In genomic region chr12:42056130-42056529, GRCh38 we compare ENCODE assay signal across 12 cellular contexts.
DNase-seq lines count a peak whose midpoint lies in the region; ATAC-seq and TF ChIP-seq lines count a peak whose summit lies in the region.
"Had no signal": no experiment of that assay in that cellular context is flagged by ENCODE, and none has a peak within 500 bp of the region (broad histone marks: within the 10 kb centered on the region; RNA-seq: fewer than 3 reads in every experiment).

No MANE protein-coding gene starts in this region.

- no peak for TF ChIP-seq CTCF in GM10266 (IDR thresholded peaks at IDR 0.05; ENCODE audit: control insufficient read depth, insufficient read depth, low read depth, missing control alignments)
- no peak for TF ChIP-seq CTCF in RWPE1 (conservative IDR thresholded peaks at IDR 0.05; ENCODE audit: low read depth)

- peaks cover 2% of the 10 kb centered on the region for H3K36me3 Mint-ChIP-seq in T-helper 17 cell (ENCODE audit: low read depth)

- POLR2A ChIA-PET in RWPE1 (lab: Yijun Ruan, JAX; ENCODE audit: low non-redundant PET) = no interaction called here

- DNase-seq in GM10266 (ENCODE audit: extremely low spot score) (peak; percentile 14), T-helper 17 cell (no peak), EL (no peak), NCI-H1417 (lab: John Stamatoyannopoulos, UW) (no peak), RWPE1 (ENCODE audit: low spot score) (no peak)
- DNase-seq: heart left ventricle, SHP77 treated with DMSO at 0.1 percent for 48 hours had no signal

- peaks cover 38% of the 10 kb centered on the region for H3K27me3 Mint-ChIP-seq in T-helper 17 cell

- no peaks in the 10 kb centered on the region for H3K9me3 ChIP-seq in T-helper 17 cell (ENCODE audit: control insufficient read depth, low read length, poor library complexity, severe bottlenecking)

- no peak overlapping the region for H3K27ac Mint-ChIP-seq in T-helper 17 cell

- CTCF ChIA-PET in RWPE1 (lab: Yijun Ruan, JAX) = no interaction called here

- H3K4me1 Mint-ChIP-seq in T-helper 17 cell = peaks cover 4% of the 10 kb centered on the region
- H3K4me1 Mint-ChIP-seq: neural crest cell had no signal

- H3K27ac ChIP-seq in RWPE1 = no peak overlapping the region
- H3K27ac ChIP-seq: cardiac muscle cell, heart left ventricle had no signal

- H3K4me3 Mint-ChIP-seq in T-helper 17 cell = no peak overlapping the region
- H3K4me3 Mint-ChIP-seq: neural crest cell had no signal

- ATAC-seq in GM21360 (IDR thresholded peaks at IDR 0.05; ENCODE audit: unreplicated experiment) (peak; percentile 96), HG03108 (IDR thresholded peaks at IDR 0.05; ENCODE audit: unreplicated experiment) (peak; percentile 80), T-helper 17 cell (peak; percentile 54)
- no peak for ATAC-seq in activated CD4-positive, CD25-positive, alpha-beta regulatory T cell treated with anti-CD3 and anti-CD28 coated beads, Interleukin-2, amount 50 U/mL, for 24 hours

Comparison
In these comparisons a context has a peak if more than half of its experiments do, and no peak if none do; other contexts are left out.
1. ATAC-seq: peak in GM21360 (single experiment), HG03108 (single experiment) and T-helper 17 cell (single experiment); none in activated CD4-positive, CD25-positive, alpha-beta regulatory T cell treated with anti-CD3 and anti-CD28 coated beads, Interleukin-2, amount 50 U/mL, for 24 hours (0 of 2).